Comparison of ENCODE assay signal across 1 cellular context in the genomic region with DNA sequence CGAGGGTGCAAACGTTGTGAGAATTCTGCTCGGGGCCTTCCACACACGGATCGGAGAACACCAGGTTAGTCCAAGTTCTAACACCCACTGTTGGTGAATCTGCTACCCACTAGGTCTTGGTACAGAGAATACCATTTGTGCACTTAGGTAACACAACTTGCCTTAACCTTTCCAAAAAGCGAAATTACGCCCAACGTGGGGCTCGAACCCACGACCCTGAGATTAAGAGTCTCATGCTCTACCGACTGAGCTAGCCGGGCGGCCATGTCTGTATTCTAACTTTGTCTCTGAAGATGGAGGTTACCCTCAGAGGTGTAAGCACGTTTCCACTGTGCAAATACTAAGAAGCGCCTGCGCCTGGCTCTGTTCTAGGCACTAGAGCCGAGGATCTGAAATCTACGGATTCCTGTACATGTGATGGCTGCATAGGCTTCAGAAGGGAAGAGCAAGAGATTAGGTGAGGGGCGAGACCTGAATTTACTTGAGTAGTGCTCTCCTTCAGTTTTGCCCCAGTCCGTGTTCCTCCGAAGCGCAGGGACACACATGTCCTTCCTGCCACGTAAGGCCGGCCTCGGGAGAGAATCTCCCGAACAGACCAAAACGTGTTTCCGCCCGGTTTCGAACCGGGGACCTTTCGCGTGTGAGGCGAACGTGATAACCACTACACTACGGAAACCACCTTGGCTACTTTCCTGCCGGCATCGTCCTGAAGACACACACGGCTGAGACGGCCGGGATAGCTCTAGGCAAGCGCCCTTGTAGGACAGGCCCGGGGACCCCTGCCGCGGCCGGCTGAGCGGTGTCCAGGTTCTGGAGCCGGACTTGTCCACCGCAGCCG.
TF ChIP-seq lines count a peak whose summit lies in the region.

No MANE protein-coding gene starts in this region.

TF ChIP-seq in H1, 55 proteins besides CTCF, POLR2A, EP300 and RAD21 (continued from another document):
- TF ChIP-seq, protein P1, sequence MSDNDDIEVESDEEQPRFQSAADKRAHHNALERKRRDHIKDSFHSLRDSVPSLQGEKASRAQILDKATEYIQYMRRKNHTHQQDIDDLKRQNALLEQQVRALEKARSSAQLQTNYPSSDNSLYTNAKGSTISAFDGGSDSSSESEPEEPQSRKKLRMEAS (IDR thresholded peaks at IDR 0.05) = peak; percentile 66
- peak; percentile 75 to 89 for TF ChIP-seq HDAC2 (IDR thresholded peaks at IDR 0.05; ENCODE audit: borderline replicate concordance in 1 of 2, low read depth in 2 of 2, low read length in 2 of 2)
- TF ChIP-seq RFX5 (IDR thresholded peaks at IDR 0.05; ENCODE audit: borderline replicate concordance, low read depth, low read length) = no peak
- TF ChIP-seq BRCA1 (IDR thresholded peaks at IDR 0.05; ENCODE audit: low read depth, low read length) = no peak; the same call in 1 of the 2 replicates
- TF ChIP-seq TBP (IDR thresholded peaks at IDR 0.05; ENCODE audit: low read depth, low read length) = peak; percentile 98
- no peak for TF ChIP-seq CHD1 (IDR thresholded peaks at IDR 0.05; ENCODE audit: low read depth, low read length)
- no peak for TF ChIP-seq TAF1 (IDR thresholded peaks at IDR 0.05; ENCODE audit: low read depth, low read length)
- no peak for TF ChIP-seq NANOG (IDR thresholded peaks at IDR 0.05; ENCODE audit: insufficient read depth, low read depth, low read length, poor library complexity, severe bottlenecking)
- TF ChIP-seq, protein P2, sequence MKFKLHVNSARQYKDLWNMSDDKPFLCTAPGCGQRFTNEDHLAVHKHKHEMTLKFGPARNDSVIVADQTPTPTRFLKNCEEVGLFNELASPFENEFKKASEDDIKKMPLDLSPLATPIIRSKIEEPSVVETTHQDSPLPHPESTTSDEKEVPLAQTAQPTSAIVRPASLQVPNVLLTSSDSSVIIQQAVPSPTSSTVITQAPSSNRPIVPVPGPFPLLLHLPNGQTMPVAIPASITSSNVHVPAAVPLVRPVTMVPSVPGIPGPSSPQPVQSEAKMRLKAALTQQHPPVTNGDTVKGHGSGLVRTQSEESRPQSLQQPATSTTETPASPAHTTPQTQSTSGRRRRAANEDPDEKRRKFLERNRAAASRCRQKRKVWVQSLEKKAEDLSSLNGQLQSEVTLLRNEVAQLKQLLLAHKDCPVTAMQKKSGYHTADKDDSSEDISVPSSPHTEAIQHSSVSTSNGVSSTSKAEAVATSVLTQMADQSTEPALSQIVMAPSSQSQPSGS (IDR thresholded peaks at IDR 0.05; ENCODE audit: low read length) = peak; percentile 83
- TF ChIP-seq CBX5 (IDR thresholded peaks at IDR 0.05; ENCODE audit: low read depth, low read length) = no peak
- no peak for TF ChIP-seq HDAC6 (IDR thresholded peaks at IDR 0.05; ENCODE audit: low read depth, low read length)
- TF ChIP-seq SIN3A (conservative IDR thresholded peaks at IDR 0.05 in 1 of 2, IDR thresholded peaks at IDR 0.05 in 1 of 2; ENCODE audit: low read depth in 1 of 2, low read length in 2 of 2) = peak; percentile 18 to 53; a peak in 1 of 4 replicates
- peak; percentile 85; the same call in 1 of the 2 replicates for TF ChIP-seq MAFK (IDR thresholded peaks at IDR 0.05; ENCODE audit: low read depth, low read length)
- TF ChIP-seq EZH2 (IDR thresholded peaks at IDR 0.05; ENCODE audit: low read depth, low read length, severe bottlenecking) = no peak
- TF ChIP-seq CEBPB (IDR thresholded peaks at IDR 0.05; ENCODE audit: low read depth, low read length) = peak; percentile 76
- TF ChIP-seq ZNF274 (IDR thresholded peaks at IDR 0.05; ENCODE audit: borderline replicate concordance, extremely low read depth, low read length) = no peak
- TF ChIP-seq RNF2 (IDR thresholded peaks at IDR 0.05; ENCODE audit: borderline replicate concordance, low read depth, low read length, missing control alignments, poor library complexity, severe bottlenecking) = no peak
- no peak for TF ChIP-seq TCF12 (IDR thresholded peaks at IDR 0.05; ENCODE audit: low read depth, low read length)
- no peak; the same call in 1 of the 2 replicates for TF ChIP-seq JUND (IDR thresholded peaks at IDR 0.05; ENCODE audit: low read length)
- peak; percentile 6; the same call in 1 of the 2 replicates for TF ChIP-seq CHD2 (IDR thresholded peaks at IDR 0.05; ENCODE audit: low read length)
- TF ChIP-seq, protein P3, sequence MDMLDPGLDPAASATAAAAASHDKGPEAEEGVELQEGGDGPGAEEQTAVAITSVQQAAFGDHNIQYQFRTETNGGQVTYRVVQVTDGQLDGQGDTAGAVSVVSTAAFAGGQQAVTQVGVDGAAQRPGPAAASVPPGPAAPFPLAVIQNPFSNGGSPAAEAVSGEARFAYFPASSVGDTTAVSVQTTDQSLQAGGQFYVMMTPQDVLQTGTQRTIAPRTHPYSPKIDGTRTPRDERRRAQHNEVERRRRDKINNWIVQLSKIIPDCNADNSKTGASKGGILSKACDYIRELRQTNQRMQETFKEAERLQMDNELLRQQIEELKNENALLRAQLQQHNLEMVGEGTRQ (IDR thresholded peaks at IDR 0.05; ENCODE audit: low read length) = no peak
- peak; percentile 83 for TF ChIP-seq TAF7 (optimal IDR thresholded peaks at IDR 0.05; ENCODE audit: borderline replicate concordance, low read depth, low read length)
- TF ChIP-seq KDM1A (IDR thresholded peaks at IDR 0.05; ENCODE audit: borderline replicate concordance, low read length) = no peak; the same call in 1 of the 2 replicates
- TF ChIP-seq SIX5 (IDR thresholded peaks at IDR 0.05; ENCODE audit: low read depth, low read length) = no peak
- peak; percentile 98 for TF ChIP-seq ASH2L (IDR thresholded peaks at IDR 0.05; ENCODE audit: low read length)
- TF ChIP-seq NRF1 (IDR thresholded peaks at IDR 0.05; ENCODE audit: low read depth, low read length) = peak; percentile 45; the same call in 1 of the 2 replicates
- TF ChIP-seq EGR1 (IDR thresholded peaks at IDR 0.05; ENCODE audit: borderline replicate concordance, low read depth, low read length) = peak; percentile 60; the same call in 1 of the 2 replicates
TF ChIP-seq in H1: peak in this region for 21.
